Comparison of ENCODE assay signal across 8 cellular contexts in genomic region chr9:109012876-109013677, GRCh38. TPM values are rescaled to one million over a fixed set of nuclear protein-coding genes. Genes with fewer than 3 reads are reported as not detected.
A peak's percentile ranks its signal among the peaks of the same experiment; 100 is the strongest.
DNase-seq lines count a peak whose midpoint lies in the region; ATAC-seq and TF ChIP-seq lines count a peak whose summit lies in the region.

Gene CTNNAL1, minus strand, starts transcription at chr9:109013499. Its CDS starts 57 bp downstream, at chr9:109013442.

- H3K9me3 ChIP-seq in neutrophil (no peaks in the 10 kb centered on the region), suprapubic skin (no peaks in the 10 kb centered on the region)

- H3K27ac ChIP-seq in RWPE1, result peak within 1 kb of the TSS; percentile 99
- H3K27ac ChIP-seq in foreskin keratinocyte, result peak within 1 kb of the TSS; percentile 79
- H3K27ac ChIP-seq in neutrophil, result peak within 1 kb of the TSS; percentile 58
- peak within 1 kb of the TSS; percentile 95 for H3K27ac ChIP-seq in suprapubic skin

- 0% methylated on average over 1 of the region's 99 CpGs for WGBS in suprapubic skin

- no peaks in the 10 kb centered on the region for H3K27me3 ChIP-seq in foreskin keratinocyte
- H3K27me3 ChIP-seq in neutrophil, result peaks cover 13% of the 10 kb centered on the region
- no peaks in the 10 kb centered on the region for H3K27me3 ChIP-seq in suprapubic skin

- no peak for TF ChIP-seq RAD21 in Ishikawa (IDR thresholded peaks at IDR 0.05; ENCODE audit: low read depth)

- peak in 1 of 2 donors; percentile 58 for TF ChIP-seq POLR2A in suprapubic skin (IDR thresholded peaks at IDR 0.05)

- TF ChIP-seq CTCF in RWPE1 (conservative IDR thresholded peaks at IDR 0.05; ENCODE audit: low read depth), result no peak
- TF ChIP-seq CTCF in foreskin keratinocyte (conservative IDR thresholded peaks at IDR 0.05), result no peak
- no peak for TF ChIP-seq CTCF in neutrophil (IDR thresholded peaks at IDR 0.05)
- TF ChIP-seq CTCF in suprapubic skin (IDR thresholded peaks at IDR 0.05), result no peak

- peaks cover 17% of the 10 kb centered on the region for H3K4me1 ChIP-seq in foreskin keratinocyte
- peaks cover 17 to 26% of the 10 kb centered on the region in 2 experiments for H3K4me1 ChIP-seq in neutrophil (ENCODE audit: control insufficient read depth in 1 of 2, insufficient read depth in 1 of 2, low read depth in 1 of 2, low read length in 1 of 2)
- H3K4me1 ChIP-seq in suprapubic skin, result peaks cover 41% of the 10 kb centered on the region

- POLR2A ChIA-PET in RWPE1 (lab: Yijun Ruan, JAX; ENCODE audit: low non-redundant PET), result no interaction called here

- DNase-seq in DMS53 treated with DMSO at 0.1 percent for 48 hours (lab: John Stamatoyannopoulos, UW; ENCODE audit: unreplicated experiment), result peak; percentile 27
- DNase-seq in RWPE1 (ENCODE audit: low spot score), result peak; percentile 98
- peak; percentile 86 for DNase-seq in activated gamma-delta T cell treated with Interleukin-2 at 50 U/mL for 16 hours
- DNase-seq in foreskin keratinocyte, result peak in 1 of 2 donors; percentile 50
- peak; percentile 97 for DNase-seq in suprapubic skin (ENCODE audit: low spot score in 2 of 2)

- CTCF ChIA-PET in RWPE1 (lab: Yijun Ruan, JAX), result interaction anchor here (0.6 kb wide), 2 partner anchors 22 to 270 kb away, joined by 3 to 5 read pairs; no protein-coding TSS in a partner anchor

- H3K4me3 ChIP-seq in neutrophil (ENCODE audit: low read depth in 1 of 2, low read length in 1 of 2) (peak within 1 kb of the TSS; percentile 78 to 88), suprapubic skin (peak within 1 kb of the TSS; percentile 90)

- peak; percentile 65 for ATAC-seq in GM21576 (IDR thresholded peaks at IDR 0.05; ENCODE audit: unreplicated experiment)
- ATAC-seq in foreskin keratinocyte, result peak; percentile 72

- no peak for TF ChIP-seq EP300 in Ishikawa (IDR thresholded peaks at IDR 0.05; ENCODE audit: borderline replicate concordance)
- no peak for TF ChIP-seq EP300 in suprapubic skin (IDR thresholded peaks at IDR 0.05)

- no peaks in the 10 kb centered on the region for H3K36me3 ChIP-seq in neutrophil
- no peaks in the 10 kb centered on the region for H3K36me3 ChIP-seq in suprapubic skin

TF ChIP-seq in Ishikawa, 13 proteins besides CTCF, POLR2A, EP300 and RAD21:
- TF ChIP-seq TEAD4 (IDR thresholded peaks at IDR 0.05) (no peak), TCF12 (IDR thresholded peaks at IDR 0.05; ENCODE audit: low read depth) (no peak), YY1 (IDR thresholded peaks at IDR 0.05; ENCODE audit: low read depth) (peak; percentile 64; the same call in 1 of the 2 replicates), TAF1 (IDR thresholded peaks at IDR 0.05; ENCODE audit: low read depth) (peak; percentile 27)
- TF ChIP-seq, protein P1, sequence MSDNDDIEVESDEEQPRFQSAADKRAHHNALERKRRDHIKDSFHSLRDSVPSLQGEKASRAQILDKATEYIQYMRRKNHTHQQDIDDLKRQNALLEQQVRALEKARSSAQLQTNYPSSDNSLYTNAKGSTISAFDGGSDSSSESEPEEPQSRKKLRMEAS (IDR thresholded peaks at IDR 0.05), result 0 out of 2 replicates have a peak, but pooled peaks have one; percentile 4

RNA-seq across cellular contexts. Expression of gene CTNNAL1, which starts in this region (rescaled TPM):
- total RNA-seq in foreskin keratinocyte (154 and 199 TPM in 2 replicates), suprapubic skin (10 to 100 TPM; 13.0 to 23.2 (median 16.0) TPM)
- 122 and 168 TPM in 2 replicates for polyA plus RNA-seq in foreskin keratinocyte
